In the genomic region with DNA sequence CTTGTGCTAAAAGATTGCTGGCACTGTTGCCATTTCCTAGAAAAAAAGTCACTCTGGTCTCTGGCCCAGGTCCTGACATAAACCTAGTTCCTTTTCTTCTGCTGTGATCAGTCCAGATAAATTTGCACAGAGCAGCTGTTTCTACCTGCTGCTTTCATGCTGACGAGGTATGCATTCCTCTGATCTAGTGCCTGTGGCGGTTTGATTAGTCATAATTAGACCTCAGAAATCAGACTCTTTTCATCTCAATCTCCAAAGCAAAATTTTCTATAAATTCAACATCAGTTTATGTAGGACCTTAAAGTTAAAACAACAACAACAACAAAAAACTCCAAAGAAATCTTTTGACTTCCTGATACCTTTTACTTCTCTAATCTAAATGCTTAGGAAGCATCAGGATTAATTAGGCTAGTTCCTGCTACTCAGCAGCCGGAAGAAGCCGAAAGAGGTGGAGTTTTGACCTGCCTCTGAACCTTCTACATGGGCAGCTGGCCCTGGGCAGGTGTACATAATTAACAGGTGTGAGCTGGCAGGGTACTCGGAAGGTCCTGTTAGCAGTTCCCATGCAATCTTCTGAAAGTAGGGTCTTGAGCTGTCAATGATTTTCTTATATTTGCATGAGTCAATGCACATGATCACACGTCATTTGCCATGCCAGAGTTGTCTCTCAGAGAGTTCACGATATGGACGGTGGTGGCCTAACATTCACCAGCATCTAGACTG, we compare ENCODE assay signal across 1 cellular context.
TF ChIP-seq lines count a peak whose summit lies in the region.

No MANE protein-coding gene starts in this region.

TF ChIP-seq in GM12878, 131 proteins besides CTCF, POLR2A, EP300 and RAD21 (continued from another document and continues in another):
- TF ChIP-seq NR2F1 (conservative IDR thresholded peaks at IDR 0.05) (peak; percentile 51), RB1 (IDR thresholded peaks at IDR 0.05; ENCODE audit: borderline replicate concordance) (no peak), RCOR1 (conservative IDR thresholded peaks at IDR 0.05; ENCODE audit: low read depth, low read length) (no peak), CEBPB (IDR thresholded peaks at IDR 0.05; ENCODE audit: borderline replicate concordance in 1 of 2, low read depth in 2 of 2, low read length in 2 of 2) (no peak), SRF (IDR thresholded peaks at IDR 0.05; ENCODE audit: low read depth in 2 of 2, low read length in 2 of 2) (0 out of 4 replicates have a peak, but pooled peaks of 1 of the 2 experiments have one; percentile 34), MTA3 (IDR thresholded peaks at IDR 0.05; ENCODE audit: borderline replicate concordance, low read length) (peak; percentile 59; the same call in 1 of the 2 replicates), PAX5 (IDR thresholded peaks at IDR 0.05; ENCODE audit: borderline replicate concordance, low read depth, low read length) (no peak), ETV6 (conservative IDR thresholded peaks at IDR 0.05 in 1 of 2, IDR thresholded peaks at IDR 0.05 in 1 of 2; ENCODE audit: borderline replicate concordance in 1 of 2, low read depth in 1 of 2) (0 out of 4 replicates have a peak, but pooled peaks of 1 of the 2 experiments have one; percentile 13), MTA2 (IDR thresholded peaks at IDR 0.05; ENCODE audit: low read depth) (peak; percentile 66), ZNF384 (IDR thresholded peaks at IDR 0.05; ENCODE audit: borderline replicate concordance, low read depth, low read length) (peak; percentile 34; the same call in 1 of the 2 replicates), IRF3 (IDR thresholded peaks at IDR 0.05) (no peak), NBN (IDR thresholded peaks at IDR 0.05) (0 out of 2 replicates have a peak, but pooled peaks have one; percentile 42), POLR2AphosphoS2 (IDR thresholded peaks at IDR 0.05; ENCODE audit: low read depth, low read length) (no peak), CEBPZ (IDR thresholded peaks at IDR 0.05; ENCODE audit: low read depth, low read length) (no peak), RAD51 (IDR thresholded peaks at IDR 0.05) (no peak), ASH2L (IDR thresholded peaks at IDR 0.05; ENCODE audit: borderline replicate concordance, low read depth) (no peak), MLLT1 (IDR thresholded peaks at IDR 0.05) (peak; percentile 63; the same call in 1 of the 2 replicates), JUNB (IDR thresholded peaks at IDR 0.05) (peak; percentile 95), NFIC (IDR thresholded peaks at IDR 0.05; ENCODE audit: low read depth, low read length) (peak; percentile 91), CREM (IDR thresholded peaks at IDR 0.05; ENCODE audit: low read depth) (peak; percentile 81), TCF7 (IDR thresholded peaks at IDR 0.05; ENCODE audit: borderline replicate concordance) (peak; percentile 92), MEF2B (IDR thresholded peaks at IDR 0.05; ENCODE audit: partially characterized antibody, poor library complexity, severe bottlenecking) (no peak), IRF4 (IDR thresholded peaks at IDR 0.05; ENCODE audit: low read depth, low read length) (peak; percentile 76; the same call in 1 of the 2 replicates), ZNF24 (IDR thresholded peaks at IDR 0.05) (no peak), ZZZ3 (IDR thresholded peaks at IDR 0.05; ENCODE audit: control insufficient read depth, insufficient read length, low read depth) (no peak), BRCA1 (IDR thresholded peaks at IDR 0.05; ENCODE audit: low read depth, low read length) (no peak), NKRF (conservative IDR thresholded peaks at IDR 0.05) (no peak), ZBTB4 (CRISPR knock-in tag; IDR thresholded peaks at IDR 0.05) (no peak), TCF3 (IDR thresholded peaks at IDR 0.05; ENCODE audit: borderline replicate concordance, insufficient read depth, low read depth, low read length) (peak; percentile 56; the same call in 1 of the 2 replicates), TCF12 (IDR thresholded peaks at IDR 0.05; ENCODE audit: low read depth, low read length) (peak; percentile 96), RFX5 (IDR thresholded peaks at IDR 0.05; ENCODE audit: low read depth, low read length) (no peak), IKZF2 (IDR thresholded peaks at IDR 0.05) (peak; percentile 36 to 50; a peak in 3 of 4 replicates), TAF1 (IDR thresholded peaks at IDR 0.05; ENCODE audit: borderline replicate concordance, low read depth, low read length) (no peak), SREBF1 (IDR thresholded peaks at IDR 0.05; ENCODE audit: low read length) (no peak), NFYA (IDR thresholded peaks at IDR 0.05; ENCODE audit: borderline replicate concordance, low read depth, low read length) (no peak), CUX1 (IDR thresholded peaks at IDR 0.05; ENCODE audit: insufficient replicate concordance, low read depth, low read length) (no peak)
- TF ChIP-seq, protein P1, sequence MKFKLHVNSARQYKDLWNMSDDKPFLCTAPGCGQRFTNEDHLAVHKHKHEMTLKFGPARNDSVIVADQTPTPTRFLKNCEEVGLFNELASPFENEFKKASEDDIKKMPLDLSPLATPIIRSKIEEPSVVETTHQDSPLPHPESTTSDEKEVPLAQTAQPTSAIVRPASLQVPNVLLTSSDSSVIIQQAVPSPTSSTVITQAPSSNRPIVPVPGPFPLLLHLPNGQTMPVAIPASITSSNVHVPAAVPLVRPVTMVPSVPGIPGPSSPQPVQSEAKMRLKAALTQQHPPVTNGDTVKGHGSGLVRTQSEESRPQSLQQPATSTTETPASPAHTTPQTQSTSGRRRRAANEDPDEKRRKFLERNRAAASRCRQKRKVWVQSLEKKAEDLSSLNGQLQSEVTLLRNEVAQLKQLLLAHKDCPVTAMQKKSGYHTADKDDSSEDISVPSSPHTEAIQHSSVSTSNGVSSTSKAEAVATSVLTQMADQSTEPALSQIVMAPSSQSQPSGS (IDR thresholded peaks at IDR 0.05; ENCODE audit: low read length), result peak; percentile 79
